16 cellular contexts compared by ENCODE assay signal in the genomic region with DNA sequence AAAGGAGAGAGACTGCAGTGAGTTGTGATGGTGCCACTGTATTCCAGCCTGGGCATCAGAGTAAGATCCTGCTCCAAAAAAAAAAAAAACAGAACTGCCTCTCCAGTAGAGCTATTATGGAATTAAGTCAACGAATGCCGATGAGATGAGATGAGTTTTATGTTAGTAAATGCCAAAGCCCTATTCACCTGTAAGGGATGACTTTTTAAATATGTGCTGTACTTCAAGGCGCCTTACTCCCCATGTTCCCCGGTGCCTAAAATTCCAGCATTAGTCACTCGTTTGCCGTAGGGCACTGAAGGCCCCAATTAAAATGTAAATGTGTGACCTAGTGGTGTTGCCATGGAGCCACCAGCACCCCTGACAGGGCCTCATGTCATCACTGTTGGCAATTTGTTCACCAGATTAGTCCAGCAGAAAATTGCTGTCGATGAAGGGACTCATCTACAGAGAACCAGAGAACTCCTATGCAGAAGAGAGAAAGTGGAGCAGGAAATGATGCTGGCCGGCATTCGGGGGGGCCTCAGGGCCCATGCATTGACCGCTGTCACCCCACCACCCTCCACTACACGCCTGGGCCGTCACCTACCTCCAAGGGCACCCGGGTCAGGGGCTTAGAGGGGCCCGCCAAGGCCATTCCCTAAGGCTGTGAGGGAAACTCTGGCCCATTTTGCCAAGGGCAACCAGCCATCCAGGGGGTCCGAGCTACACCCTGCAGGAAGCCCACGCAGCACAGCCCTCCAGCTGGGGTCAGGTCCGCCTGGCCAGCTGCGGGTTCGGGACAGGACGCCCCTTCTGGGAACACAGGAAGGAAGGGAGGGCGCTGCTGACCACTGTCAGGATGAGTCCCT. TPM values are rescaled to one million over a fixed set of nuclear protein-coding genes. Genes with fewer than 3 reads are reported as not detected.
DNase-seq lines count a peak whose midpoint lies in the region; ATAC-seq, FAIRE-seq and TF ChIP-seq lines count a peak whose summit lies in the region.
"Had no signal": no experiment of that assay in that cellular context is flagged by ENCODE, and none has a peak within 500 bp of the region (broad histone marks: within the 10 kb centered on the region; RNA-seq: fewer than 3 reads in every experiment).

No MANE protein-coding gene starts in this region.

- no peak overlapping the region for H3K18ac ChIP-seq in mesenchymal stem cell (ENCODE audit: low read depth in 1 of 2, low read length in 2 of 2)

- no peaks in the 10 kb centered on the region for H4K20me1 ChIP-seq in K562 (replicated peaks; ENCODE audit: control insufficient read depth, insufficient read depth, low read length)

- peaks cover 22% of the 10 kb centered on the region for H3K27me3 Mint-ChIP-seq in progenitor cell of endocrine pancreas
- H3K27me3 Mint-ChIP-seq: CD4-positive, alpha-beta T cell had no signal

- no peak overlapping the region for H3K23ac ChIP-seq in mesenchymal stem cell (ENCODE audit: low read length in 2 of 2)

- BruUV-seq in K562 (replicated peaks; lab: Mats Ljungman, UMichigan) = no TSS peak

- no peaks in the 10 kb centered on the region for H3K9me3 Mint-ChIP-seq in progenitor cell of endocrine pancreas (ENCODE audit: low read depth)
- H3K9me3 Mint-ChIP-seq: CD4-positive, alpha-beta T cell had no signal

- H3K4me3 Mint-ChIP-seq in progenitor cell of endocrine pancreas (ENCODE audit: low read depth) = no peak overlapping the region
- H3K4me3 Mint-ChIP-seq: CD4-positive, alpha-beta T cell had no signal

- no peak overlapping the region for H4K91ac ChIP-seq in mesenchymal stem cell (ENCODE audit: low read length)

- H2AFZ ChIP-seq in K562 (ENCODE audit: low read depth, low read length) (no peak overlapping the region), mesenchymal stem cell (ENCODE audit: low read depth, low read length) (no peak overlapping the region)

- H3K36me3 Mint-ChIP-seq in progenitor cell of endocrine pancreas (ENCODE audit: insufficient read depth) = no peaks in the 10 kb centered on the region

- DNase-seq in Daoy (ENCODE audit: low read depth) (peak; percentile 94), HPDE6-E6E7 (ENCODE audit: extremely low spot score) (peak; percentile 64), K562 (ENCODE audit: extremely low read depth in 1 of 4, low spot score in 3 of 4) (no peak), mesenchymal stem cell (no peak), progenitor cell of endocrine pancreas (ENCODE audit: low spot score, unreplicated experiment) (no peak), ACHN (no peak)
- DNase-seq: activated CD4-positive, CD25-positive, alpha-beta regulatory T cell; CD4-positive, alpha-beta T cell; cerebellar nuclear complex; H7; Kasumi-1; kidney glomerular epithelial cell had no signal

- intact Hi-C loops in K562 (cut with micrococcal nuclease) = no loop called here

- H3K4me1 ChIP-seq in K562 (replicated peaks in 1 of 2; ENCODE audit: control insufficient read depth in 2 of 2, insufficient read depth in 2 of 2, low read length in 2 of 2) (peaks cover 0 to 11% of the 10 kb centered on the region in 2 experiments; a peak in 3 of 5 replicates), mesenchymal stem cell (ENCODE audit: control insufficient read depth, insufficient read depth, low read depth, low read length) (peaks cover 35% of the 10 kb centered on the region)

- ATAC-seq in K562 = no peak
- ATAC-seq in GM19455 (IDR thresholded peaks at IDR 0.05; ENCODE audit: unreplicated experiment) = no peak
- no peak for ATAC-seq in HG02884 (IDR thresholded peaks at IDR 0.05; ENCODE audit: unreplicated experiment)

- peaks cover 4% of the 10 kb centered on the region for H3K4me1 Mint-ChIP-seq in progenitor cell of endocrine pancreas (ENCODE audit: low read depth)

- no peak overlapping the region for H2BK120ac ChIP-seq in mesenchymal stem cell (ENCODE audit: low read depth, low read length)

- CTCF ChIA-PET in K562 (lab: Yijun Ruan, JAX; ENCODE audit: low intra/inter-chr PET ratio) = no interaction called here

- no peaks in the 10 kb centered on the region for H3K79me2 ChIP-seq in K562 (ENCODE audit: control insufficient read depth, insufficient read depth, low read length)

- peak overlapping the region in 1 of 2 experiments; percentile 45 for H3K14ac ChIP-seq in mesenchymal stem cell (ENCODE audit: low read length in 2 of 2)

- no peak overlapping the region for H3K4ac ChIP-seq in mesenchymal stem cell (ENCODE audit: low read depth in 1 of 2, low read length in 2 of 2)

- in situ Hi-C loops in K562 (cut with MboI) = no loop called here
- in situ Hi-C loops in ACHN (cut with HindIII; ENCODE audit: low pct_ligation_motif_present, low pct_unique_long_range_greater_than_20kb, low sequenced_read_pairs) = no loop called here

- no peaks in the 10 kb centered on the region for H3K79me1 ChIP-seq in mesenchymal stem cell (replicated peaks; ENCODE audit: low read length, poor library complexity, severe bottlenecking)

- H3K27ac ChIP-seq in K562 (ENCODE audit: extremely low read depth, low read depth, low read length) (no peak overlapping the region), mesenchymal stem cell (ENCODE audit: low read length, poor library complexity, severe bottlenecking) (peak overlapping the region; percentile 75)

- H3K4me2 ChIP-seq in K562 (ENCODE audit: insufficient read depth, low read length) = no peak overlapping the region
- no peak overlapping the region for H3K4me2 ChIP-seq in mesenchymal stem cell (ENCODE audit: low read length, poor library complexity, severe bottlenecking)

- POLR2A ChIA-PET in K562 (lab: Yijun Ruan, JAX) = interaction anchor here (0.6 kb wide), 1 partner anchor 14 kb away, joined by 3 read pairs; no protein-coding TSS in a partner anchor

- TF ChIP-seq POLR2A in K562 (conservative IDR thresholded peaks at IDR 0.05) = no peak

- H3K9me3 ChIP-seq in K562 (replicated peaks; ENCODE audit: control insufficient read depth, insufficient read depth, low read depth, low read length) (no peaks in the 10 kb centered on the region), mesenchymal stem cell (ENCODE audit: control insufficient read depth, low read length) (peaks cover 3% of the 10 kb centered on the region)

- H2AK5ac ChIP-seq in mesenchymal stem cell (ENCODE audit: low read length, severe bottlenecking) = peak overlapping the region; percentile 40

- no peak overlapping the region for H4K8ac ChIP-seq in mesenchymal stem cell (ENCODE audit: low read length)

- TF ChIP-seq EP300 in K562 (IDR thresholded peaks at IDR 0.05; ENCODE audit: low read length) = no peak

- H3K36me3 ChIP-seq in K562 (ENCODE audit: control insufficient read depth, insufficient read depth, low read length) (no peaks in the 10 kb centered on the region), mesenchymal stem cell (ENCODE audit: control insufficient read depth in 1 of 2, insufficient read depth in 2 of 2, low read depth in 1 of 2, low read length in 2 of 2) (no peaks in the 10 kb centered on the region)

- WGBS in K562 (ENCODE audit: insufficient coverage, low coverage, missing lambda C conversion rate) = 10% methylated on average over 13 of the region's 21 CpGs
- WGBS in mesenchymal stem cell = 85% methylated on average over 21 of the region's 21 CpGs

- no peaks in the 10 kb centered on the region for H3K9me1 ChIP-seq in K562 (ENCODE audit: control insufficient read depth, insufficient read depth, low read length)

- H3K4me3 ChIP-seq in K562 = no peak overlapping the region
- H3K4me3 ChIP-seq in mesenchymal stem cell (ENCODE audit: insufficient read depth in 1 of 2, low read depth in 1 of 2, low read length in 2 of 2) = no peak overlapping the region

- H3K27me3 ChIP-seq in K562 (ENCODE audit: control insufficient read depth in 2 of 2, insufficient read depth in 2 of 2, low read length in 2 of 2) (peaks cover 0 to 51% of the 10 kb centered on the region in 2 experiments; a peak in 3 of 5 replicates), mesenchymal stem cell (ENCODE audit: control insufficient read depth in 1 of 2, insufficient read depth in 1 of 2, low read length in 2 of 2) (peaks cover 0 to 10% of the 10 kb centered on the region in 2 experiments)

- no peak for TF ChIP-seq RAD21 in K562 (CRISPR knock-in tag; conservative IDR thresholded peaks at IDR 0.05 in 1 of 2, IDR thresholded peaks at IDR 0.05 in 1 of 2)

- H2BK12ac ChIP-seq in mesenchymal stem cell (ENCODE audit: low read length in 2 of 2) = peak overlapping the region in 1 of 2 experiments; percentile 64

- FAIRE-seq in K562 (lab: Jason Lieb, UNC) = no peak
- FAIRE-seq: GM19239 had no signal

- H3K27ac Mint-ChIP-seq in progenitor cell of endocrine pancreas = no peak overlapping the region

- no peak overlapping the region for H2BK15ac ChIP-seq in mesenchymal stem cell (ENCODE audit: low read depth, poor library complexity, severe bottlenecking)

- H3K9ac ChIP-seq in K562 (ENCODE audit: insufficient read depth in 1 of 2, low read depth in 2 of 2, low read length in 2 of 2) = peak overlapping the region in 1 of 2 experiments; percentile 35; a peak in 1 of 4 replicates
- no peak overlapping the region for H3K9ac ChIP-seq in mesenchymal stem cell (ENCODE audit: low read length)

- no peak overlapping the region for H2BK5ac ChIP-seq in mesenchymal stem cell (ENCODE audit: low read depth, low read length, poor library complexity, severe bottlenecking)

- TF ChIP-seq CTCF in K562 (IDR thresholded peaks at IDR 0.05 in 2 of 3, conservative IDR thresholded peaks at IDR 0.05 in 1 of 3; ENCODE audit: insufficient read depth in 2 of 3, low read depth in 1 of 3, low read length in 3 of 3) (no peak), progenitor cell of endocrine pancreas (IDR thresholded peaks at IDR 0.05; ENCODE audit: unreplicated experiment) (no peak)

RNA-seq across cellular contexts. Expression of gene LIF, which starts 17.8 kb away (rescaled TPM):
- total RNA-seq in Daoy (2014; rRNA removed; shearing (Covaris generic)) = 33.3 and 35.2 TPM in 2 replicates
- total RNA-seq in K562 (2011; cell fraction: chromatin; rRNA removed; ENCODE audit: low replicate concordance) = 0.35 and 2.6 TPM in 2 replicates
- total RNA-seq in K562 (2011; cell fraction: nucleolus; rRNA removed) = 0.39 and 0.50 TPM in 2 replicates
- 0.29 and 0.38 TPM in 2 replicates for total RNA-seq in K562 (2011; cell fraction: nucleoplasm; rRNA removed)
- total RNA-seq in K562 (2014; rRNA removed) (0.04 and 0.05 TPM in 2 replicates), K562 (2014; rRNA removed; fragmentation: Illumina TruSeq; extraction: Trizol) (0.03 TPM in 1 of 2 replicates, not detected in the other), K562 (2015; rRNA removed; fragmentation: Illumina TruSeq; extraction: Trizol) (0.11 and 0.34 TPM in 2 replicates), K562 (2021) (0.31 TPM in 2 replicates), progenitor cell of endocrine pancreas (2.3 and 3.6 TPM in 2 replicates)
- polyA plus RNA-seq in K562 (2011; rRNA removed) (0.16 and 0.39 TPM in 2 replicates), K562 (2014; fragmentation: Illumina TruSeq; extraction: Trizol) (0.04 and 0.09 TPM in 2 replicates), K562 (2014; fragmentation: Nextera tagmentation; extraction: Ambion mirVana) (not detected), K562 (2014; rRNA removed) (0.03 and 0.25 TPM in 2 replicates)
- polyA plus RNA-seq in K562 (2011; cell fraction: cytosol; rRNA removed) = 0.09 and 0.72 TPM in 2 replicates
- polyA plus RNA-seq in K562 (2011; cell fraction: nucleus; rRNA removed) = 0.53 and 7.0 TPM in 2 replicates
- 0.06 and 0.08 TPM in 2 replicates for polyA plus RNA-seq in K562 (2012)
- polyA minus RNA-seq in K562 (2011; rRNA and poly(A)+ RNA removed) = 0.14 TPM in 1 of 2 replicates, not detected in the other
- 0.27 and 0.29 TPM in 2 replicates for polyA minus RNA-seq in K562 (2011; cell fraction: cytosol; rRNA and poly(A)+ RNA removed)
- 0.27 and 0.33 TPM in 2 replicates for polyA minus RNA-seq in K562 (2011; cell fraction: nucleus; rRNA and poly(A)+ RNA removed)
- polyA plus RNA-seq in mesenchymal stem cell (2013, experiment 1 of 2) = 10.2 TPM
- polyA plus RNA-seq in mesenchymal stem cell (2013, experiment 2 of 2) = 9.7 TPM

RNA-seq across cellular contexts. Expression of gene OSM, which starts 37.9 kb away (rescaled TPM):
- total RNA-seq in Daoy (2014; rRNA removed; shearing (Covaris generic)) = 0.06 TPM in 1 of 2 replicates, not detected in the other
- total RNA-seq in K562 (2011; cell fraction: chromatin; rRNA removed; ENCODE audit: low replicate concordance) = 1.8 and 2.3 TPM in 2 replicates
- 1.0 and 1.2 TPM in 2 replicates for total RNA-seq in K562 (2011; cell fraction: nucleolus; rRNA removed)
- 0.73 and 1.8 TPM in 2 replicates for total RNA-seq in K562 (2011; cell fraction: nucleoplasm; rRNA removed)
- not detected in 2 replicates for total RNA-seq in K562 (2014; rRNA removed)
- total RNA-seq in K562 (2014; rRNA removed; fragmentation: Illumina TruSeq; extraction: Trizol) = not detected in 2 replicates
- not detected in 2 replicates for total RNA-seq in K562 (2015; rRNA removed; fragmentation: Illumina TruSeq; extraction: Trizol)
- not detected in 2 replicates for total RNA-seq in K562 (2021)
- polyA plus RNA-seq in K562 (2011; rRNA removed) = 0.08 and 0.22 TPM in 2 replicates
- 0.04 and 0.06 TPM in 2 replicates for polyA plus RNA-seq in K562 (2011; cell fraction: cytosol; rRNA removed)
- polyA plus RNA-seq in K562 (2011; cell fraction: nucleus; rRNA removed) = 0.24 and 1.6 TPM in 2 replicates
- not detected in 2 replicates for polyA plus RNA-seq in K562 (2012)
- polyA plus RNA-seq in K562 (2014; fragmentation: Illumina TruSeq; extraction: Trizol) = not detected in 2 replicates
- not detected for polyA plus RNA-seq in K562 (2014; fragmentation: Nextera tagmentation; extraction: Ambion mirVana)
- polyA plus RNA-seq in K562 (2014; rRNA removed) = not detected in 2 replicates
- not detected in 2 replicates for polyA minus RNA-seq in K562 (2011; rRNA and poly(A)+ RNA removed)
- polyA minus RNA-seq in K562 (2011; cell fraction: cytosol; rRNA and poly(A)+ RNA removed) = not detected in 2 replicates
- 0.13 TPM in 1 of 2 replicates, not detected in the other for polyA minus RNA-seq in K562 (2011; cell fraction: nucleus; rRNA and poly(A)+ RNA removed)
- not detected for polyA plus RNA-seq in mesenchymal stem cell (2013, experiment 1 of 2)
- polyA plus RNA-seq in mesenchymal stem cell (2013, experiment 2 of 2) = not detected
- not detected in 2 replicates for total RNA-seq in progenitor cell of endocrine pancreas
- total RNA-seq: H7, SK-MEL-5 had no signal

Comparison
In these comparisons a context has a peak if more than half of its experiments do, and no peak if none do; other contexts are left out.
1. DNase-seq: peak in Daoy (single experiment) and HPDE6-E6E7 (single experiment); none in K562 (0 of 4), mesenchymal stem cell (single experiment), progenitor cell of endocrine pancreas (single experiment) and ACHN (single experiment).